32 cellular contexts compared by ENCODE assay signal in genomic region chr5:72265032-72265903, GRCh38. TPM values are rescaled to one million over a fixed set of nuclear protein-coding genes. Genes with fewer than 3 reads are reported as not detected.
A peak's percentile ranks its signal among the peaks of the same experiment; 100 is the strongest.
DNase-seq lines count a peak whose midpoint lies in the region; ATAC-seq and TF ChIP-seq lines count a peak whose summit lies in the region.
"Had no signal": no experiment of that assay in that cellular context is flagged by ENCODE, and none has a peak within 500 bp of the region (broad histone marks: within the 10 kb centered on the region; RNA-seq: fewer than 3 reads in every experiment).

No MANE protein-coding gene starts in this region.

- H3K27me3 Mint-ChIP-seq in MCF 10A (ENCODE audit: insufficient read depth, unreplicated experiment): no peaks in the 10 kb centered on the region
- H3K27me3 Mint-ChIP-seq in Caco-2 (ENCODE audit: insufficient read depth, unreplicated experiment): no peaks in the 10 kb centered on the region
- H3K27me3 Mint-ChIP-seq: CD8-positive, alpha-beta memory T cell; stimulated activated naive CD8-positive, alpha-beta T cell treated with anti-CD3 and anti-CD28 coated beads, Interleukin-15, Interleukin-2, amounts not matched to agents 100 ng/mL and 50 ng/mL, for 24 hours; T-cell had no signal

- intact Hi-C loops in MCF 10A (cut with micrococcal nuclease): no loop called here
- intact Hi-C loops in breast epithelium (cut with DNase I; ENCODE audit: low total_unique reads): no loop called here
- intact Hi-C loops in aorta (cut with DNase I): no loop called here
- intact Hi-C loops in Caco-2 (cut with micrococcal nuclease; ENCODE audit: unreplicated experiment): loop anchor here (5.0 to 10.0 kb wide), 2 partner anchors 128 to 490 kb away; no protein-coding TSS in a partner anchor

- H3K36me3 ChIP-seq in breast epithelium: no peaks in the 10 kb centered on the region
- H3K36me3 ChIP-seq in muscle layer of colon (ENCODE audit: insufficient read depth, low read length): no peaks in the 10 kb centered on the region
- H3K36me3 ChIP-seq in aorta (ENCODE audit: control insufficient read depth in 1 of 2, insufficient read depth in 2 of 2, low read length in 1 of 2): no peaks in the 10 kb centered on the region
- H3K36me3 ChIP-seq in Caco-2 (ENCODE audit: control insufficient read depth, insufficient read depth, low read length): no peaks in the 10 kb centered on the region
- H3K36me3 ChIP-seq: BE2C, gastroesophageal sphincter had no signal

- no peaks in the 10 kb centered on the region for H3K9me3 Mint-ChIP-seq in MCF 10A (ENCODE audit: unreplicated experiment)
- no peaks in the 10 kb centered on the region for H3K9me3 Mint-ChIP-seq in Caco-2 (ENCODE audit: unreplicated experiment)
- H3K9me3 Mint-ChIP-seq: activated T-helper 2 cell treated with anti-CD3 and anti-CD28 coated beads, Interferon-gamma antibody, Interleukin-2, Interleukin-4, amounts not matched to agents 10 μg/mL and 5 μg/mL and 100 μg/mL, durations not matched to agents 14 hours and 24 hours and 36 hours; CD8-positive, alpha-beta memory T cell; nephron; stimulated activated naive CD8-positive, alpha-beta T cell treated with anti-CD3 and anti-CD28 coated beads, Interleukin-15, Interleukin-2, amounts not matched to agents 100 ng/mL and 50 ng/mL, for 24 hours; T-cell had no signal

- 42 to 60% methylated on average over 5 of the region's 5 CpGs for WGBS in aorta, 2 donors

- CTCF ChIA-PET in MCF 10A (lab: Yijun Ruan, JAX) (interaction anchor here (0.6 to 1.2 kb wide), 3 partner anchors 36 to 463 kb away, joined by 3 to 4 read pairs (median 3); no protein-coding TSS in a partner anchor), Caco-2 (lab: Charles Lee) (no interaction called here)

- POLR2A ChIA-PET in MCF 10A (lab: Yijun Ruan, JAX) (no interaction called here), Caco-2 (lab: Charles Lee) (no interaction called here)

- peaks cover 33% of the 10 kb centered on the region for H3K4me1 Mint-ChIP-seq in MCF 10A (ENCODE audit: insufficient read depth, unreplicated experiment)
- H3K4me1 Mint-ChIP-seq in Caco-2 (ENCODE audit: low read depth, unreplicated experiment): peaks cover 7% of the 10 kb centered on the region

- H3K4me3 Mint-ChIP-seq in MCF 10A (ENCODE audit: unreplicated experiment) (no peak overlapping the region), Caco-2 (ENCODE audit: unreplicated experiment) (no peak overlapping the region)
- H3K4me3 Mint-ChIP-seq: CD8-positive, alpha-beta memory T cell; nephron; stimulated activated naive CD8-positive, alpha-beta T cell treated with anti-CD3 and anti-CD28 coated beads, Interleukin-15, Interleukin-2, amounts not matched to agents 100 ng/mL and 50 ng/mL, for 24 hours; T-cell had no signal

- H3K27ac ChIP-seq in breast epithelium: no peak overlapping the region
- H3K27ac ChIP-seq in muscle layer of colon (ENCODE audit: low read depth, low read length): peak overlapping the region; percentile 16
- peak overlapping the region; percentile 36 to 67 for H3K27ac ChIP-seq in aorta (ENCODE audit: low read depth in 1 of 2, low read length in 2 of 2)
- H3K27ac ChIP-seq: GM23248, SJSA1, spleen had no signal

- BruUV-seq in MCF 10A (replicated peaks; lab: Mats Ljungman, UMichigan) (no TSS peak), Caco-2 (replicated peaks; lab: Mats Ljungman, UMichigan) (no TSS peak)

- no peak overlapping the region for H3K9ac ChIP-seq in muscle layer of colon (ENCODE audit: low read length)
- H3K9ac ChIP-seq: GM23248 had no signal

- H3K36me3 Mint-ChIP-seq in MCF 10A (ENCODE audit: insufficient read depth, unreplicated experiment) (peaks cover 8% of the 10 kb centered on the region), Caco-2 (ENCODE audit: insufficient read depth, unreplicated experiment) (peaks cover 4% of the 10 kb centered on the region)

- H3K9me3 ChIP-seq in breast epithelium (no peaks in the 10 kb centered on the region), muscle layer of colon (ENCODE audit: low read length) (no peaks in the 10 kb centered on the region), aorta (ENCODE audit: control insufficient read depth, low read length) (no peaks in the 10 kb centered on the region), Caco-2 (no peaks in the 10 kb centered on the region)
- H3K9me3 ChIP-seq: BE2C, gastroesophageal sphincter, SJSA1, spleen had no signal

- peak overlapping the region; percentile 10 for H3K27ac Mint-ChIP-seq in MCF 10A (ENCODE audit: low read depth, unreplicated experiment)
- H3K27ac Mint-ChIP-seq in Caco-2 (ENCODE audit: unreplicated experiment): no peak overlapping the region
- H3K27ac Mint-ChIP-seq: activated T-helper 2 cell treated with anti-CD3 and anti-CD28 coated beads, Interferon-gamma antibody, Interleukin-2, Interleukin-4, amounts not matched to agents 10 μg/mL and 5 μg/mL and 100 μg/mL, durations not matched to agents 14 hours and 24 hours and 36 hours; CD8-positive, alpha-beta memory T cell; nephron; stimulated activated naive CD8-positive, alpha-beta T cell treated with anti-CD3 and anti-CD28 coated beads, Interleukin-15, Interleukin-2, amounts not matched to agents 100 ng/mL and 50 ng/mL, for 24 hours; T-cell had no signal

- H3K27me3 ChIP-seq in breast epithelium (no peaks in the 10 kb centered on the region), muscle layer of colon (ENCODE audit: control insufficient read depth in 1 of 2, insufficient read depth in 2 of 2, low read length in 2 of 2) (no peaks in the 10 kb centered on the region), aorta (ENCODE audit: control insufficient read depth in 1 of 2, insufficient read depth in 2 of 2, low read length in 1 of 2) (no peaks in the 10 kb centered on the region), Caco-2 (replicated peaks; ENCODE audit: control insufficient read depth, insufficient read depth, low read length) (no peaks in the 10 kb centered on the region)
- H3K27me3 ChIP-seq: BE2C, gastroesophageal sphincter, SJSA1, spleen had no signal

- TF ChIP-seq CTCF in MCF 10A (IDR thresholded peaks at IDR 0.05; ENCODE audit: unreplicated experiment) (no peak), breast epithelium (IDR thresholded peaks at IDR 0.05) (no peak), Caco-2 (IDR thresholded peaks at IDR 0.05; ENCODE audit: insufficient read depth in 1 of 2, low read depth in 1 of 2, low read length in 1 of 2, severe bottlenecking in 1 of 2, unreplicated experiment in 1 of 2) (no peak)

- no peak for TF ChIP-seq POLR2A in breast epithelium (IDR thresholded peaks at IDR 0.05)

- no peak for DNase-seq in MCF 10A (ENCODE audit: unreplicated experiment)
- no peak for DNase-seq in breast epithelium (ENCODE audit: low spot score in 2 of 2)
- DNase-seq in aorta: no peak
- no peak for DNase-seq in NOMO-1 treated with dmso at 0.1 percent for 144 hours (lab: John Stamatoyannopoulos, UW; ENCODE audit: unreplicated experiment)
- no peak for DNase-seq in cortex of kidney (lab: John Stamatoyannopoulos, UW)
- DNase-seq in Caco-2: no peak
- DNase-seq: activated CD4-positive, alpha-beta T cell treated with anti-CD3 and anti-CD28 coated beads for 48 hours; activated CD8-positive, alpha-beta memory T cell treated with anti-CD3 and anti-CD28 coated beads for 24 hours; activated naive CD4-positive, alpha-beta T cell treated with anti-CD3 and anti-CD28 coated beads, Interleukin-2, amount 50 U/mL, for 16 hours; activated T-cell treated with anti-CD3 and anti-CD28 coated beads for 4 hours; amniotic stem cell; BE2C; CD8-positive, alpha-beta memory T cell; GF-D8; GM23248; NCI-H1105 treated with DMSO at 0.1 percent for 48 hours; NCI-H187 treated with DMSO at 0.1 percent for 48 hours; NCI-H446 treated with DMSO at 0.1 percent for 48 hours; NCI-H82; retina; RPMI8226; spleen; stimulated activated CD4-positive, alpha-beta T cell treated with anti-CD3 and anti-CD28 coated beads, Interleukin-2, amount 100 ng/mL, for 24 hours; T-cell had no signal

- peak; percentile 53 for ATAC-seq in SK-N-SH treated with all-trans-retinoic acid at 6 μM for 48 hours
- no peak for ATAC-seq in aorta (ENCODE audit: low FRiP score)
- ATAC-seq: gastroesophageal sphincter, T-cell had no signal

- H3K4me3 ChIP-seq in breast epithelium (no peak overlapping the region), muscle layer of colon (ENCODE audit: low read depth in 1 of 2, low read length in 2 of 2) (no peak overlapping the region), aorta (ENCODE audit: low read length in 2 of 2) (no peak overlapping the region), Caco-2 (ENCODE audit: low read depth, low read length) (no peak overlapping the region)
- H3K4me3 ChIP-seq: gastroesophageal sphincter, GM23248, lung, SJSA1, spleen had no signal

- H3K4me1 ChIP-seq in breast epithelium: peaks cover 0 to 8% of the 10 kb centered on the region in 2 donors
- peaks cover 24% of the 10 kb centered on the region for H3K4me1 ChIP-seq in muscle layer of colon (ENCODE audit: insufficient read depth, low read length)
- H3K4me1 ChIP-seq in aorta (ENCODE audit: control insufficient read depth in 1 of 2, insufficient read depth in 2 of 2, low read length in 2 of 2): peaks cover 4 to 7% of the 10 kb centered on the region in 2 donors
- H3K4me1 ChIP-seq in Caco-2: 0 out of 2 replicates have a peak, but pooled peaks cover 5% of the 10 kb centered on the region
- H3K4me1 ChIP-seq: spleen had no signal

RNA-seq across cellular contexts. Expression of gene MRPS27, which starts 54.8 kb away (rescaled TPM):
- total RNA-seq in MCF 10A (2022) (60.8 and 68.5 TPM in 2 replicates), breast epithelium (10 to 100 TPM; 47.8 to 71.3 (median 51.8) TPM), aorta (10 to 100 TPM; 37.0 to 42.1 TPM), Caco-2 (2022) (71.1 and 83.8 TPM in 2 replicates)
- polyA plus RNA-seq in aorta: 10 to 100 TPM; 22.5 to 32.4 TPM

RNA-seq across cellular contexts. Expression of gene PTCD2, which starts 54.9 kb away (rescaled TPM):
- total RNA-seq in MCF 10A (2022) (20.3 and 20.6 TPM in 2 replicates), breast epithelium (10 to 100 TPM in 1 of 3 donors, 1 to 10 TPM in 2; 5.6 to 10.1 (median 7.5) TPM), aorta (1 to 10 TPM; 4.2 to 9.3 TPM), Caco-2 (2022) (11.6 and 12.5 TPM in 2 replicates)
- polyA plus RNA-seq in aorta: 1 to 10 TPM; 2.6 to 4.3 TPM

Comparison
In these comparisons a context has a peak if more than half of its experiments do, and no peak if none do; other contexts are left out.
1. H3K27ac ChIP-seq: peak in muscle layer of colon (single experiment) and aorta (2 of 2); none in breast epithelium (0 of 2).